Comparison of ENCODE assay signal across 8 cellular contexts in the genomic region with DNA sequence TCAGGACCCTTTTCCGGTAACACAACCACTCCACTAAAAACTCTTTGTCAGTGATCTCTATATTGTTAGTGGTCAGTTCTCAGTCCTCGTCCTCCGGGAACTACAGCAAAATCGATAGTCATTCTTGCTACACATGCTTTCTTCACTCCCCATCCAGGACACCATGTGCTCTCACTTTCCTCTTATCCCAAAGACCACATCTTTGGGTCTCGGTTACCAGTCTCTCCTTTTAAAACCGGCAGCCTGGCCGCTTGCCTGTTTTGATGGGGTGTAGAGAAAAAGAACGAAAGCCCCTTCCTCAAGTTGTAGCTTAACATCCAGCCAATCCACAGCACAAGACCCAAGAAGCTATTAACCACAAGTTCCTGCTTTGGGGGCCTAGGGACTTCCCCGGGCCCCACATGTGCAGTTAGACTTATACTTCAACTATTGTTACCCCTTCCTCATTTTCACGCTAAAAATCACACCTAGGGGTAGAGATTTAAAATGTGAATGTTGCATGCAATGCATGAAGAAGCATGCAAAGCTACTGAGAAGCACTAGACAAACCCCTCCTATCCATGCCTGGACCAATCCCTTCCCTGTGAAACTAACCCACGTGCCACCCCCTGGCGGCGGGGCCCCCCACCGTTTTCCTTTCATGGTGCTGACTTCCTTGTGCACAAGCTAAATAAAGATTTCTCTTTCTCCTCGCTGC.
DNase-seq lines count a peak whose midpoint lies in the region; ATAC-seq and FAIRE-seq lines count a peak whose summit lies in the region.

No MANE protein-coding gene starts in this region.

- DNase-seq in GM19239 (ENCODE audit: insufficient read length, low spot score), result no peak
- peak; percentile 51 for DNase-seq in stimulated activated CD4-positive, alpha-beta T cell treated with anti-CD3 and anti-CD28 coated beads, Interleukin-4, amount 100 ng/mL, for 1 hour
- DNase-seq in NK-92 (lab: John Stamatoyannopoulos, UW; ENCODE audit: unreplicated experiment), result no peak
- DNase-seq in NCI-H1092 (lab: John Stamatoyannopoulos, UW), result no peak
- DNase-seq in globus pallidus (ENCODE audit: low spot score), result no peak

- intact Hi-C loops in dendritic cell treated with granulocyte-macrophage colony-stimulating factor and Interleukin-4, amounts not matched to agents 40 ng/mL and 50 ng/mL, for 4 days (cut with micrococcal nuclease), result loop anchor here (1.0 kb wide), 1 partner anchor 25 kb away; no protein-coding TSS in a partner anchor

- H3K4me1 Mint-ChIP-seq in T-helper 1 cell treated with Interleukin-12 subunit alpha and Interleukin-12 subunit beta and Interleukin-4 antibody, amounts not matched to agents 30 μg/mL and 1 μg/mL, for 36 hours (ENCODE audit: low read depth), result peaks cover 21% of the 10 kb centered on the region
- peaks cover 49% of the 10 kb centered on the region for H3K4me1 Mint-ChIP-seq in dendritic cell treated with granulocyte-macrophage colony-stimulating factor and Interleukin-4, amounts not matched to agents 40 ng/mL and 50 ng/mL, for 4 days (ENCODE audit: low read depth)

- H3K4me3 Mint-ChIP-seq in T-helper 1 cell treated with Interleukin-12 subunit alpha and Interleukin-12 subunit beta and Interleukin-4 antibody, amounts not matched to agents 30 μg/mL and 1 μg/mL, for 36 hours, result peak overlapping the region; percentile 83
- peak overlapping the region; percentile 74 for H3K4me3 Mint-ChIP-seq in dendritic cell treated with granulocyte-macrophage colony-stimulating factor and Interleukin-4, amounts not matched to agents 40 ng/mL and 50 ng/mL, for 4 days

- ATAC-seq in HG03460 (IDR thresholded peaks at IDR 0.05; ENCODE audit: unreplicated experiment), result no peak

- peak overlapping the region; percentile 82 for H3K27ac Mint-ChIP-seq in T-helper 1 cell treated with Interleukin-12 subunit alpha and Interleukin-12 subunit beta and Interleukin-4 antibody, amounts not matched to agents 30 μg/mL and 1 μg/mL, for 36 hours
- peak overlapping the region; percentile 90 for H3K27ac Mint-ChIP-seq in dendritic cell treated with granulocyte-macrophage colony-stimulating factor and Interleukin-4, amounts not matched to agents 40 ng/mL and 50 ng/mL, for 4 days

- H3K9me3 Mint-ChIP-seq in T-helper 1 cell treated with Interleukin-12 subunit alpha and Interleukin-12 subunit beta and Interleukin-4 antibody, amounts not matched to agents 30 μg/mL and 1 μg/mL, for 36 hours, result peaks cover 22% of the 10 kb centered on the region
- peaks cover 18% of the 10 kb centered on the region for H3K9me3 Mint-ChIP-seq in dendritic cell treated with granulocyte-macrophage colony-stimulating factor and Interleukin-4, amounts not matched to agents 40 ng/mL and 50 ng/mL, for 4 days

- H3K36me3 Mint-ChIP-seq in T-helper 1 cell treated with Interleukin-12 subunit alpha and Interleukin-12 subunit beta and Interleukin-4 antibody, amounts not matched to agents 30 μg/mL and 1 μg/mL, for 36 hours (ENCODE audit: low read depth), result no peaks in the 10 kb centered on the region
- H3K36me3 Mint-ChIP-seq in dendritic cell treated with granulocyte-macrophage colony-stimulating factor and Interleukin-4, amounts not matched to agents 40 ng/mL and 50 ng/mL, for 4 days (ENCODE audit: low read depth), result peaks cover 27% of the 10 kb centered on the region

- H3K27me3 Mint-ChIP-seq in T-helper 1 cell treated with Interleukin-12 subunit alpha and Interleukin-12 subunit beta and Interleukin-4 antibody, amounts not matched to agents 30 μg/mL and 1 μg/mL, for 36 hours (ENCODE audit: low read depth), result peaks cover 34% of the 10 kb centered on the region
- H3K27me3 Mint-ChIP-seq in dendritic cell treated with granulocyte-macrophage colony-stimulating factor and Interleukin-4, amounts not matched to agents 40 ng/mL and 50 ng/mL, for 4 days, result no peaks in the 10 kb centered on the region

- peak; percentile 72 for FAIRE-seq in GM19239 (lab: Jason Lieb, UNC)
